ENCODE assay signal across 8 cellular contexts in the genomic region with DNA sequence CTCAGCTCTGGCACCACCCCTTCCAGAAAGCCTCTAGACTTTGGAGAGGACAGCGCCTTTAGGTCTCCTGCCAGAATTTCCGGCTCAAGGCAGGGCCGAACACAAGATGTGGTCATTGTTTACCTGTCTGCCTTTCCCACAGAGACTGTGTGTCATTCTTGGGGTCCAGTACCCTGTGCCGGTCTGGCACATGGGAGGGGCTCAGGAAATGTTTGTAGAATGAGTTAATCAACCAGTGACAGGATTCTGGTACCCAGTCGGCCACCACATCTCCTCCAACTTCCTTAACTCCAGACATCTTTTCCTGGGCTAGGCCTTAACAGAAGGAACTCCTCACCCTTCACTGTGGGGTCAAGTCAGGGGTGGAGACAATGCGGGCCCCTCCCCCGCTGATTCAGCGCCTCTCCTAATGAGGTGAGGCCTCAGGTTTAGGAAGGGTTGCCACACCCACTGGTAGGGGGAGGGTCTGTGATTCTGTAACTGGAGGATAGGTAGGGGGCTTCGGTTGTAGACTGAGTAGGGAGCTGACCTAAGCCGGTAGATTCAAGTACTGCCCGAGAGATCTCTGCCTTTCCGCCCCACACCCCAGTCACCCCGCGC. TPM values are rescaled to one million over a fixed set of nuclear protein-coding genes. Genes with fewer than 3 reads are reported as not detected.
DNase-seq lines count a peak whose midpoint lies in the region; ATAC-seq and TF ChIP-seq lines count a peak whose summit lies in the region.

No MANE protein-coding gene starts in this region.

- H3K36me3 ChIP-seq in CD4-positive, alpha-beta memory T cell (ENCODE audit: insufficient read depth, low read length), result no peaks in the 10 kb centered on the region
- no peaks in the 10 kb centered on the region for H3K36me3 ChIP-seq in Karpas-422 (ENCODE audit: insufficient read depth, low read length)
- no peaks in the 10 kb centered on the region for H3K36me3 ChIP-seq in gastrocnemius medialis

- peak overlapping the region; percentile 70 to 93 (median 88) for H3K27ac Mint-ChIP-seq in CD4-positive, alpha-beta memory T cell
- H3K27ac Mint-ChIP-seq in activated T-helper 17 cell treated with anti-CD3 and anti-CD28 coated beads, Interleukin-2, amount 50 U/mL, for 72 hours, result peak overlapping the region; percentile 86

- H3K36me3 Mint-ChIP-seq in CD4-positive, alpha-beta memory T cell, result peaks cover 0 to 2% of the 10 kb centered on the region in 2 donors
- H3K36me3 Mint-ChIP-seq in activated T-helper 17 cell treated with anti-CD3 and anti-CD28 coated beads, Interleukin-2, amount 50 U/mL, for 72 hours (ENCODE audit: low read depth), result no peaks in the 10 kb centered on the region

- intact Hi-C loops in CD4-positive, alpha-beta memory T cell (cut with micrococcal nuclease), result loop anchor here (1.0 kb wide), 2 partner anchors 30 to 75 kb away; no protein-coding TSS in a partner anchor
- intact Hi-C loops in right cardiac atrium (cut with DNase I), result no loop called here
- intact Hi-C loops in gastrocnemius medialis (cut with DNase I; ENCODE audit: low total_unique reads), result loop anchor here (2.0 kb wide), 1 partner anchor 30 kb away; the partner anchor contains the start of gene PCDH1
- intact Hi-C loops in posterior vena cava (cut with DNase I), result no loop called here

- CTCF ChIA-PET in CD4-positive, alpha-beta memory T cell (lab: Charles Lee; ENCODE audit: partially characterized antibody), result interaction anchor here (1.0 to 2.9 kb wide), 3 partner anchors 30 to 112 kb away, joined by 3 to 11 read pairs (median 3); partner anchors contain the start of gene PCDH1

- H3K4me1 ChIP-seq in CD4-positive, alpha-beta memory T cell (ENCODE audit: insufficient read depth, low read length), result peaks cover 9% of the 10 kb centered on the region
- H3K4me1 ChIP-seq in Karpas-422 (ENCODE audit: low read length) (peaks cover 26% of the 10 kb centered on the region), right cardiac atrium (ENCODE audit: control insufficient read depth, insufficient read depth, low read length) (peaks cover 6% of the 10 kb centered on the region), gastrocnemius medialis (peaks cover 5 to 25% of the 10 kb centered on the region in 2 donors)

- peak overlapping the region; percentile 90 to 93 (median 92) for H3K4me3 Mint-ChIP-seq in CD4-positive, alpha-beta memory T cell
- peak overlapping the region; percentile 85 for H3K4me3 Mint-ChIP-seq in activated T-helper 17 cell treated with anti-CD3 and anti-CD28 coated beads, Interleukin-2, amount 50 U/mL, for 72 hours

- H3K9me3 ChIP-seq in CD4-positive, alpha-beta memory T cell (ENCODE audit: control insufficient read depth in 1 of 2, low read length in 2 of 2), result no peaks in the 10 kb centered on the region
- no peaks in the 10 kb centered on the region for H3K9me3 ChIP-seq in Karpas-422 (ENCODE audit: low read length)
- H3K9me3 ChIP-seq in right cardiac atrium (ENCODE audit: control insufficient read depth, low read length), result no peaks in the 10 kb centered on the region
- no peaks in the 10 kb centered on the region for H3K9me3 ChIP-seq in gastrocnemius medialis

- H3K9me3 Mint-ChIP-seq in CD4-positive, alpha-beta memory T cell, result no peaks in the 10 kb centered on the region
- no peaks in the 10 kb centered on the region for H3K9me3 Mint-ChIP-seq in activated T-helper 17 cell treated with anti-CD3 and anti-CD28 coated beads, Interleukin-2, amount 50 U/mL, for 72 hours

- H3K9me2 ChIP-seq in Karpas-422 (replicated peaks; ENCODE audit: insufficient read depth, low read length), result no peaks in the 10 kb centered on the region

- no peaks in the 10 kb centered on the region for H3K27me3 ChIP-seq in CD4-positive, alpha-beta memory T cell (ENCODE audit: insufficient read depth, low read length)
- H3K27me3 ChIP-seq in Karpas-422 (ENCODE audit: low read length) (no peaks in the 10 kb centered on the region), right cardiac atrium (ENCODE audit: control insufficient read depth, insufficient read depth) (no peaks in the 10 kb centered on the region), gastrocnemius medialis (peaks cover 9 to 26% (median 16%) of the 10 kb centered on the region in 3 donors)

- POLR2A ChIA-PET in CD4-positive, alpha-beta memory T cell (lab: Charles Lee; ENCODE audit: partially characterized antibody), result interaction anchor here (0.8 to 2.6 kb wide), 13 partner anchors 11 to 255 kb away, joined by 3 to 24 read pairs (median 10); partner anchors contain the start of genes ARAP3, DELE1, HDAC3 and PCDH1

- ATAC-seq in GM21381 (IDR thresholded peaks at IDR 0.05; ENCODE audit: unreplicated experiment), result peak; percentile 24
- ATAC-seq in activated T-helper 17 cell treated with anti-CD3 and anti-CD28 coated beads, Interleukin-2, amount 50 U/mL, for 72 hours (replicated peaks), result peak; percentile 59
- ATAC-seq in right cardiac atrium, result peak; percentile 41 to 84
- ATAC-seq in gastrocnemius medialis, result peak; percentile 32 to 33

- peak overlapping the region; percentile 66 for H3K27ac ChIP-seq in CD4-positive, alpha-beta memory T cell (ENCODE audit: low read depth, low read length)
- H3K27ac ChIP-seq in Karpas-422 (ENCODE audit: low read length) (peak overlapping the region; percentile 51; the same call in 1 of the 2 replicates), right cardiac atrium (ENCODE audit: low read length) (peak overlapping the region; percentile 81), gastrocnemius medialis (peak overlapping the region; percentile 77 to 90 (median 82))

- peak overlapping the region; percentile 83 to 88 for H3K4me3 ChIP-seq in CD4-positive, alpha-beta memory T cell (ENCODE audit: low read length in 2 of 2)
- H3K4me3 ChIP-seq in Karpas-422 (ENCODE audit: low read length) (peak overlapping the region; percentile 91), right cardiac atrium (ENCODE audit: low read length) (peak overlapping the region; percentile 54), gastrocnemius medialis (peak overlapping the region; percentile 61 to 74 (median 66))

- 12% methylated on average over 14 of the region's 14 CpGs for WGBS in right cardiac atrium

- TF ChIP-seq CTCF in gastrocnemius medialis (IDR thresholded peaks at IDR 0.05 in 4 of 5, conservative IDR thresholded peaks at IDR 0.05 in 1 of 5), result no peak

- H2AFZ ChIP-seq in Karpas-422 (ENCODE audit: low read length), result peak overlapping the region; percentile 88

- peaks cover 5 to 14% (median 11%) of the 10 kb centered on the region in 4 donors for H3K4me1 Mint-ChIP-seq in CD4-positive, alpha-beta memory T cell
- peaks cover 13% of the 10 kb centered on the region for H3K4me1 Mint-ChIP-seq in activated T-helper 17 cell treated with anti-CD3 and anti-CD28 coated beads, Interleukin-2, amount 50 U/mL, for 72 hours

- peaks cover 1 to 6% of the 10 kb centered on the region in 2 donors for H3K27me3 Mint-ChIP-seq in CD4-positive, alpha-beta memory T cell
- peaks cover 6% of the 10 kb centered on the region for H3K27me3 Mint-ChIP-seq in activated T-helper 17 cell treated with anti-CD3 and anti-CD28 coated beads, Interleukin-2, amount 50 U/mL, for 72 hours

- in situ Hi-C loops in gastrocnemius medialis (cut with MboI; ENCODE audit: low sequenced_read_pairs in 4 of 4), result no loop called here

- peak overlapping the region; percentile 97 for H3K4me2 ChIP-seq in Karpas-422 (ENCODE audit: low read depth, low read length, poor library complexity, severe bottlenecking)

- H4K20me1 ChIP-seq in Karpas-422 (ENCODE audit: insufficient read depth, low read depth, low read length), result no peaks in the 10 kb centered on the region

- peak in 1 of 5 donors; percentile 50 for DNase-seq in CD4-positive, alpha-beta memory T cell
- no peak for DNase-seq in Karpas-422
- DNase-seq in right cardiac atrium, result peak; percentile 72 to 85 (median 76)
- DNase-seq in gastrocnemius medialis, result no peak
- no peak for DNase-seq in posterior vena cava (ENCODE audit: low spot score)
- DNase-seq in effector CD4-positive, alpha-beta T cell, result no peak

- H3K79me2 ChIP-seq in Karpas-422 (ENCODE audit: low read length), result no peaks in the 10 kb centered on the region

- no peak for TF ChIP-seq POLR2A in gastrocnemius medialis (IDR thresholded peaks at IDR 0.05)

- peak overlapping the region; percentile 90 for H3K9ac ChIP-seq in Karpas-422 (ENCODE audit: low read length)

RNA-seq across cellular contexts. Expression of gene PCDH1, which starts 29.3 kb away (rescaled TPM):
- total RNA-seq in CD4-positive, alpha-beta memory T cell, result not detected
- not detected for polyA plus RNA-seq in CD4-positive, alpha-beta memory T cell
- not detected in 2 replicates for total RNA-seq in Karpas-422 (2014; rRNA removed; shearing (Covaris generic); ENCODE audit: low replicate concordance)
- total RNA-seq in activated T-helper 17 cell treated with anti-CD3 and anti-CD28 coated beads, Interleukin-2, amount 50 U/mL, for 72 hours, result under 1 TPM in 1 of 2 donors, not detected in 1; 0.64 TPM
- total RNA-seq in right cardiac atrium (10 to 100 TPM in 2 of 4 donors, 1 to 10 TPM in 2; 7.2 to 21.3 (median 12.2) TPM), gastrocnemius medialis (10 to 100 TPM; 15.9 to 20.8 (median 18.1) TPM), posterior vena cava (10 to 100 TPM; 30.2 to 36.7 TPM)
- polyA plus RNA-seq in right cardiac atrium, result 9.2 TPM

Comparison
In these comparisons a context has a peak if more than half of its experiments do, and no peak if none do; other contexts are left out.
1. DNase-seq: peak in right cardiac atrium (3 of 3); none in Karpas-422 (single experiment), gastrocnemius medialis (0 of 2), posterior vena cava (single experiment) and effector CD4-positive, alpha-beta T cell (single experiment).
2. intact Hi-C loops: an anchor here in CD4-positive, alpha-beta memory T cell (1.0 kb wide) and gastrocnemius medialis (2.0 kb wide); none called in right cardiac atrium and posterior vena cava.
3. Peak in every context shown above with its lines, with median percentiles within 50 percentile points of each other: H3K27ac ChIP-seq, H3K4me3 ChIP-seq and ATAC-seq.